In the genomic region with DNA sequence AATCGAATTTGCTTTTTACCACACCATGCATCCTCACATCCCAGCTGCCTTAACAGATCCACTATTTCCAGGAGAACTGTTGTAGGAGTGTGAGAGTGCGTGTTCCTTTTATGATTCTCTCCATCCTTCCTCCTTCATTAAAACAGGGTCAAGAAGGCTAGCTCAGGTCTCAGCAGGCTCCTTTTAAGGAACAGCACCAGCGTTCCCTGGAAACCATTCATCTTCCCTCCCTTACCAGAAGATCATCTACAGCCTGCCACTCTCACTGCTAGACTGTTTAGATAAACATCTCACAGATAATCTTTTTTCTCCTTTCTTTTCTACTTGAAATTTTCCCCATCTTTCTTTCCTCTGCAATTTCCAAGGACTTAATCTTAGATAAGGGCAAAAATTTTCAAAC, we compare ENCODE assay signal across 23 cellular contexts.
"Had no signal": no experiment of that assay in that cellular context is flagged by ENCODE, and none has a peak within 500 bp of the region (broad histone marks: within the 10 kb centered on the region; RNA-seq: fewer than 3 reads in every experiment).

No MANE protein-coding gene starts in this region.

- FAIRE-seq: K562, TTC549 had no signal

- H3K27ac ChIP-seq: brain microvascular endothelial cell, cardiac muscle cell, Peyer's patch, RWPE1, SJCRH30 had no signal

- H3K27me3 ChIP-seq: brain microvascular endothelial cell, cardiac muscle cell, Peyer's patch, SJCRH30 had no signal

- H3K9me3 ChIP-seq: Peyer's patch, SJCRH30 had no signal

- H3K27me3 Mint-ChIP-seq: activated CD4-positive, alpha-beta memory T cell treated with anti-CD3 and anti-CD28 coated beads, Interleukin-2, amount 10 ng/mL, durations not matched to agents 7 days and 5 days; activated CD4-positive, alpha-beta T cell treated with anti-CD3 and anti-CD28 coated beads, Interleukin-2, amount 10 ng/mL, durations not matched to agents 7 days and 5 days; activated naive CD4-positive, alpha-beta T cell treated with anti-CD3 and anti-CD28 coated beads, Interleukin-2, amount 10 ng/mL, durations not matched to agents 7 days and 5 days; activated naive CD8-positive, alpha-beta T cell treated with anti-CD3 and anti-CD28 coated beads for 36 hours; T-helper 17 cell had no signal

- H3K4me1 ChIP-seq: Peyer's patch, SJCRH30 had no signal

- H3K36me3 ChIP-seq: brain microvascular endothelial cell, cardiac muscle cell, Peyer's patch, SJCRH30 had no signal

- DNase-seq: activated CD4-positive, alpha-beta memory T cell treated with anti-CD3 and anti-CD28 coated beads, Interleukin-2, amount 10 ng/mL, durations not matched to agents 7 days and 5 days; activated CD4-positive, alpha-beta T cell treated with anti-CD3 and anti-CD28 coated beads, Interleukin-2, amount 10 ng/mL, durations not matched to agents 7 days and 5 days; activated CD4-positive, CD25-positive, alpha-beta regulatory T cell; activated gamma-delta T cell treated with Interleukin-2 at 50 U/mL for 16 hours; activated naive CD4-positive, alpha-beta T cell treated with anti-CD3 and anti-CD28 coated beads, Interleukin-2, amount 10 ng/mL, durations not matched to agents 7 days and 5 days; activated naive CD8-positive, alpha-beta T cell treated with anti-CD3 and anti-CD28 coated beads for 36 hours; activated T-cell treated with anti-CD3 and anti-CD28 coated beads for 4 hours; activated T-cell treated with anti-CD3 and anti-CD28 coated beads, Interleukin-2, amount 50 U/mL, for 48 hours; brain microvascular endothelial cell; Karpas-422; NCI-H1930; NCI-H345; NCI-H510A; Peyer's patch; Right ventricle myocardium superior; SJCRH30; T-helper 17 cell; T1000 had no signal

- H3K4me1 Mint-ChIP-seq: activated CD4-positive, alpha-beta memory T cell treated with anti-CD3 and anti-CD28 coated beads, Interleukin-2, amount 10 ng/mL, durations not matched to agents 7 days and 5 days; activated CD4-positive, alpha-beta T cell treated with anti-CD3 and anti-CD28 coated beads, Interleukin-2, amount 10 ng/mL, durations not matched to agents 7 days and 5 days; activated naive CD4-positive, alpha-beta T cell treated with anti-CD3 and anti-CD28 coated beads, Interleukin-2, amount 10 ng/mL, durations not matched to agents 7 days and 5 days; activated naive CD8-positive, alpha-beta T cell treated with anti-CD3 and anti-CD28 coated beads for 36 hours; T-helper 17 cell had no signal

- H3K27ac Mint-ChIP-seq: activated CD4-positive, alpha-beta memory T cell treated with anti-CD3 and anti-CD28 coated beads, Interleukin-2, amount 10 ng/mL, durations not matched to agents 7 days and 5 days; activated CD4-positive, alpha-beta T cell treated with anti-CD3 and anti-CD28 coated beads, Interleukin-2, amount 10 ng/mL, durations not matched to agents 7 days and 5 days; activated naive CD4-positive, alpha-beta T cell treated with anti-CD3 and anti-CD28 coated beads, Interleukin-2, amount 10 ng/mL, durations not matched to agents 7 days and 5 days; activated naive CD8-positive, alpha-beta T cell treated with anti-CD3 and anti-CD28 coated beads for 36 hours; activated T-helper 2 cell treated with anti-CD3 and anti-CD28 coated beads, Interferon-gamma antibody, Interleukin-2, Interleukin-4, amounts not matched to agents 10 μg/mL and 5 μg/mL and 100 μg/mL, durations not matched to agents 14 hours and 24 hours and 36 hours; T-helper 17 cell had no signal

- H3K4me3 Mint-ChIP-seq: activated CD4-positive, alpha-beta memory T cell treated with anti-CD3 and anti-CD28 coated beads, Interleukin-2, amount 10 ng/mL, durations not matched to agents 7 days and 5 days; activated CD4-positive, alpha-beta T cell treated with anti-CD3 and anti-CD28 coated beads, Interleukin-2, amount 10 ng/mL, durations not matched to agents 7 days and 5 days; activated naive CD4-positive, alpha-beta T cell treated with anti-CD3 and anti-CD28 coated beads, Interleukin-2, amount 10 ng/mL, durations not matched to agents 7 days and 5 days; activated naive CD8-positive, alpha-beta T cell treated with anti-CD3 and anti-CD28 coated beads for 36 hours; T-helper 17 cell had no signal

- H3K36me3 Mint-ChIP-seq: activated naive CD4-positive, alpha-beta T cell treated with anti-CD3 and anti-CD28 coated beads, Interleukin-2, amount 10 ng/mL, durations not matched to agents 7 days and 5 days; activated naive CD8-positive, alpha-beta T cell treated with anti-CD3 and anti-CD28 coated beads for 36 hours had no signal

- H3K4me3 ChIP-seq: cardiac muscle cell, K562, Peyer's patch, SJCRH30 had no signal

- ATAC-seq: K562, T-helper 17 cell had no signal
